Comparison of ENCODE assay signal across 19 cellular contexts in genomic region chr2:101299601-101300000, GRCh38. TPM values are rescaled to one million over a fixed set of nuclear protein-coding genes. Genes with fewer than 3 reads are reported as not detected.
A peak's percentile ranks its signal among the peaks of the same experiment; 100 is the strongest.
DNase-seq lines count a peak whose midpoint lies in the region; ATAC-seq and TF ChIP-seq lines count a peak whose summit lies in the region.
"Had no signal": no experiment of that assay in that cellular context is flagged by ENCODE, and none has a peak within 500 bp of the region (broad histone marks: within the 10 kb centered on the region; RNA-seq: fewer than 3 reads in every experiment).

No MANE protein-coding gene starts in this region.

- no peak overlapping the region for H3K4me3 Mint-ChIP-seq in activated CD4-positive, alpha-beta memory T cell treated with anti-CD3 and anti-CD28 coated beads, Interleukin-2, amount 10 ng/mL, durations not matched to agents 7 days and 5 days
- no peak overlapping the region for H3K4me3 Mint-ChIP-seq in activated CD4-positive, alpha-beta memory T cell treated with anti-CD3 and anti-CD28 coated beads for 36 hours
- H3K4me3 Mint-ChIP-seq in effector memory CD8-positive, alpha-beta T cell: peak overlapping the region; percentile 57 to 69
- H3K4me3 Mint-ChIP-seq: nephron had no signal

- no CpG with 5 or more reads among the region's 6 CpGs for WGBS in IMR-90 (ENCODE audit: extremely low coverage in 2 of 2, insufficient read length in 1 of 2), 2 experiments
- WGBS in psoas muscle, 3 donors: 53 to 75% (median 55%) methylated on average over 6 of the region's 6 CpGs

- no peak overlapping the region for H2AFZ ChIP-seq in IMR-90 (replicated peaks; ENCODE audit: low read length, poor library complexity)

- POLR2A ChIA-PET in activated CD4-positive, alpha-beta memory T cell treated with anti-CD3 and anti-CD28 coated beads, Interleukin-2, amount 10 ng/mL, durations not matched to agents 7 days and 5 days (lab: Charles Lee): interaction anchor here (0.9 to 1.6 kb wide), 3 partner anchors 9 to 47 kb away, joined by 3 to 4 read pairs (median 4); partner anchors contain the start of genes CNOT11 and RNF149
- POLR2A ChIA-PET in activated CD4-positive, alpha-beta memory T cell treated with anti-CD3 and anti-CD28 coated beads for 36 hours (lab: Charles Lee): interaction anchor here (1.4 kb wide), 2 partner anchors 9 to 46 kb away, joined by 6 to 7 read pairs; partner anchors contain the start of gene RNF149
- POLR2A ChIA-PET in IMR-90 (lab: Charles Lee; ENCODE audit: unreplicated experiment): no interaction called here

- no peak for TF ChIP-seq RAD21 in IMR-90 (IDR thresholded peaks at IDR 0.05; ENCODE audit: low read length)

- no peak overlapping the region for H3K4ac ChIP-seq in IMR-90 (ENCODE audit: low read depth, low read length)

- H3K27me3 ChIP-seq in IMR-90 (ENCODE audit: control insufficient read depth, insufficient read depth, low read length): no peaks in the 10 kb centered on the region
- no peaks in the 10 kb centered on the region for H3K27me3 ChIP-seq in psoas muscle (ENCODE audit: insufficient read depth in 3 of 3, low read length in 2 of 3)
- H3K27me3 ChIP-seq: testis had no signal

- no TSS peak for BruUV-seq in IMR-90 (replicated peaks; lab: Mats Ljungman, UMichigan)

- no peaks in the 10 kb centered on the region for H3K9me3 Mint-ChIP-seq in activated CD4-positive, alpha-beta memory T cell treated with anti-CD3 and anti-CD28 coated beads, Interleukin-2, amount 10 ng/mL, durations not matched to agents 7 days and 5 days
- H3K9me3 Mint-ChIP-seq in activated CD4-positive, alpha-beta memory T cell treated with anti-CD3 and anti-CD28 coated beads for 36 hours: no peaks in the 10 kb centered on the region
- no peaks in the 10 kb centered on the region for H3K9me3 Mint-ChIP-seq in effector memory CD8-positive, alpha-beta T cell
- H3K9me3 Mint-ChIP-seq: nephron had no signal

- peaks cover 14% of the 10 kb centered on the region for H3K9me1 ChIP-seq in IMR-90 (ENCODE audit: insufficient read depth, low read length)

- H4K91ac ChIP-seq in IMR-90 (ENCODE audit: insufficient read depth, low read depth, low read length): no peak overlapping the region

- dilution Hi-C loops in IMR-90 (cut with HindIII; ENCODE audit: low sequenced_read_pairs, unreplicated experiment): no loop called here

- in situ Hi-C loops in IMR-90 (cut with MboI; ENCODE audit: low sequenced_read_pairs): no loop called here

- no peak overlapping the region for H2BK5ac ChIP-seq in IMR-90 (ENCODE audit: low read depth, low read length, poor library complexity, severe bottlenecking)

- H3K36me3 ChIP-seq in IMR-90 (ENCODE audit: control insufficient read depth, insufficient read depth, low read length) (peaks cover 3% of the 10 kb centered on the region; the same call in 1 of the 2 replicates), psoas muscle (ENCODE audit: insufficient read depth in 1 of 2, low read depth in 1 of 2) (peaks cover 2 to 19% of the 10 kb centered on the region in 2 donors)

- no peak overlapping the region for H3K56ac ChIP-seq in IMR-90 (ENCODE audit: extremely low read depth, insufficient read depth, low read length)

- H2AK5ac ChIP-seq in IMR-90 (ENCODE audit: low read depth, low read length): no peak overlapping the region

- H2AK9ac ChIP-seq in IMR-90 (replicated peaks; ENCODE audit: low read depth, low read length, poor library complexity): no peak overlapping the region

- H3K27ac ChIP-seq in IMR-90 (ENCODE audit: insufficient read depth, low read length) (no peak overlapping the region), psoas muscle (peak overlapping the region; percentile 55)
- H3K27ac ChIP-seq: testis had no signal

- peaks cover 73% of the 10 kb centered on the region for H3K36me3 Mint-ChIP-seq in activated CD4-positive, alpha-beta memory T cell treated with anti-CD3 and anti-CD28 coated beads, Interleukin-2, amount 10 ng/mL, durations not matched to agents 7 days and 5 days (ENCODE audit: low read depth)
- H3K36me3 Mint-ChIP-seq in activated CD4-positive, alpha-beta memory T cell treated with anti-CD3 and anti-CD28 coated beads for 36 hours: peaks cover 26% of the 10 kb centered on the region
- peaks cover 70% of the 10 kb centered on the region for H3K36me3 Mint-ChIP-seq in effector memory CD8-positive, alpha-beta T cell (ENCODE audit: insufficient read depth)

- intact Hi-C loops in activated CD4-positive, alpha-beta memory T cell treated with anti-CD3 and anti-CD28 coated beads for 36 hours (cut with micrococcal nuclease): no loop called here
- intact Hi-C loops in IMR-90 (cut with micrococcal nuclease) (no loop called here), psoas muscle (cut with DNase I) (no loop called here)

- H3K18ac ChIP-seq in IMR-90 (ENCODE audit: low read depth, low read length): no peak overlapping the region

- H3K9me3 ChIP-seq in IMR-90 (ENCODE audit: control insufficient read depth, insufficient read depth, low read length) (no peaks in the 10 kb centered on the region), psoas muscle (no peaks in the 10 kb centered on the region)
- H3K9me3 ChIP-seq: testis had no signal

- H4K20me1 ChIP-seq in IMR-90 (ENCODE audit: insufficient read depth, low read length): peaks cover 74% of the 10 kb centered on the region

- peaks cover 28 to 88% of the 10 kb centered on the region in 2 experiments for H3K79me1 ChIP-seq in IMR-90 (ENCODE audit: low read depth in 1 of 2, low read length in 2 of 2)

- no peak overlapping the region for H3K9ac ChIP-seq in IMR-90 (ENCODE audit: low read depth, low read length)

- H2BK15ac ChIP-seq in IMR-90 (ENCODE audit: low read depth, low read length): no peak overlapping the region

- TF ChIP-seq CTCF in IMR-90 (conservative IDR thresholded peaks at IDR 0.05; ENCODE audit: low read depth, low read length): no peak
- TF ChIP-seq CTCF in psoas muscle (IDR thresholded peaks at IDR 0.05): no peak

- peaks cover 76% of the 10 kb centered on the region for H3K4me1 Mint-ChIP-seq in activated CD4-positive, alpha-beta memory T cell treated with anti-CD3 and anti-CD28 coated beads, Interleukin-2, amount 10 ng/mL, durations not matched to agents 7 days and 5 days
- peaks cover 84% of the 10 kb centered on the region for H3K4me1 Mint-ChIP-seq in activated CD4-positive, alpha-beta memory T cell treated with anti-CD3 and anti-CD28 coated beads for 36 hours (ENCODE audit: low read depth)
- H3K4me1 Mint-ChIP-seq in effector memory CD8-positive, alpha-beta T cell (ENCODE audit: low read depth in 2 of 2): peaks cover 67 to 90% of the 10 kb centered on the region in 2 donors

- CTCF ChIA-PET in activated CD4-positive, alpha-beta memory T cell treated with anti-CD3 and anti-CD28 coated beads, Interleukin-2, amount 10 ng/mL, durations not matched to agents 7 days and 5 days (lab: Charles Lee): interaction anchor here (1.5 kb wide), 2 partner anchors 23 to 43 kb away, joined by 4 to 5 read pairs; no protein-coding TSS in a partner anchor
- CTCF ChIA-PET in activated CD4-positive, alpha-beta memory T cell treated with anti-CD3 and anti-CD28 coated beads for 36 hours (lab: Charles Lee): interaction anchor here (1.2 to 1.8 kb wide), 4 partner anchors 9 to 88 kb away, joined by 3 to 6 read pairs (median 4); partner anchors contain the start of genes CREG2 and RNF149
- CTCF ChIA-PET in IMR-90 (lab: Yijun Ruan, JAX): no interaction called here

- H3K27me3 Mint-ChIP-seq in activated CD4-positive, alpha-beta memory T cell treated with anti-CD3 and anti-CD28 coated beads, Interleukin-2, amount 10 ng/mL, durations not matched to agents 7 days and 5 days: no peaks in the 10 kb centered on the region
- no peaks in the 10 kb centered on the region for H3K27me3 Mint-ChIP-seq in activated CD4-positive, alpha-beta memory T cell treated with anti-CD3 and anti-CD28 coated beads for 36 hours
- H3K27me3 Mint-ChIP-seq in effector memory CD8-positive, alpha-beta T cell: no peaks in the 10 kb centered on the region

- TF ChIP-seq POLR2A in IMR-90 (IDR thresholded peaks at IDR 0.05; ENCODE audit: low read depth, low read length): no peak

- H4K5ac ChIP-seq in IMR-90 (ENCODE audit: low read depth, low read length): no peak overlapping the region

- peak overlapping the region; percentile 12 for H3K27ac Mint-ChIP-seq in activated CD4-positive, alpha-beta memory T cell treated with anti-CD3 and anti-CD28 coated beads, Interleukin-2, amount 10 ng/mL, durations not matched to agents 7 days and 5 days
- H3K27ac Mint-ChIP-seq in activated CD4-positive, alpha-beta memory T cell treated with anti-CD3 and anti-CD28 coated beads for 36 hours: no peak overlapping the region
- H3K27ac Mint-ChIP-seq in effector memory CD8-positive, alpha-beta T cell: peak overlapping the region; percentile 77 to 81

- no peak overlapping the region; the same call in 1 of the 2 replicates for H2BK120ac ChIP-seq in IMR-90 (ENCODE audit: low read depth, low read length)

- no peak overlapping the region for H3K4me2 ChIP-seq in IMR-90 (ENCODE audit: low read depth, low read length)

- no peak for DNase-seq in activated CD4-positive, alpha-beta memory T cell treated with anti-CD3 and anti-CD28 coated beads, Interleukin-2, amount 10 ng/mL, durations not matched to agents 7 days and 5 days
- DNase-seq in activated CD4-positive, alpha-beta memory T cell treated with anti-CD3 and anti-CD28 coated beads for 36 hours: no peak
- DNase-seq in IMR-90 (no peak), psoas muscle (no peak), NCI-H1417 (lab: John Stamatoyannopoulos, UW) (no peak)
- DNase-seq in effector memory CD8-positive, alpha-beta T cell: no peak
- DNase-seq: activated naive CD4-positive, alpha-beta T cell; DND-41; GOT3; MV-4-11; NCI-H1930; NCI-H446; RPMI8226; small intestine; stimulated activated CD8-positive, alpha-beta memory T cell treated with anti-CD3 and anti-CD28 coated beads, Interleukin-4, amount 100 ng/mL, for 48 hours; testis had no signal

- H3K14ac ChIP-seq in IMR-90 (replicated peaks; ENCODE audit: low read depth, low read length): no peak overlapping the region

- H3K4me3 ChIP-seq in IMR-90 (ENCODE audit: insufficient read depth, low read depth, low read length) (no peak overlapping the region), psoas muscle (peak overlapping the region; percentile 14)
- H3K4me3 ChIP-seq: testis had no signal

- no peak for ATAC-seq in IMR-90 (ENCODE audit: low read depth)
- ATAC-seq in effector memory CD8-positive, alpha-beta T cell (replicated peaks): no peak
- peak in 2 of 4 donors; percentile 25 to 51 for ATAC-seq in psoas muscle
- no peak for ATAC-seq in HG03565 (IDR thresholded peaks at IDR 0.05; ENCODE audit: unreplicated experiment)
- no peak for ATAC-seq in HG03432 (IDR thresholded peaks at IDR 0.05; ENCODE audit: unreplicated experiment)

- 0 out of 2 replicates have a peak overlapping the region, but pooled peaks have one; percentile 10 for H3K23ac ChIP-seq in IMR-90 (ENCODE audit: low read depth, low read length)

- H4K8ac ChIP-seq in IMR-90 (ENCODE audit: low read depth in 2 of 2, low read length in 2 of 2): no peak overlapping the region

- no peak overlapping the region for H2BK20ac ChIP-seq in IMR-90 (ENCODE audit: low read depth, low read length)

- H3K4me1 ChIP-seq in IMR-90 (ENCODE audit: control insufficient read depth, insufficient read depth, low read length): peaks cover 6% of the 10 kb centered on the region
- peaks cover 75% of the 10 kb centered on the region for H3K4me1 ChIP-seq in psoas muscle

RNA-seq across cellular contexts. Expression of gene RNF149, which starts 8.9 kb away (rescaled TPM):
- total RNA-seq in activated CD4-positive, alpha-beta memory T cell treated with anti-CD3 and anti-CD28 coated beads, Interleukin-2, amount 10 ng/mL, durations not matched to agents 7 days and 5 days: 100 to 1,000 TPM; 115 to 116 TPM
- total RNA-seq in activated CD4-positive, alpha-beta memory T cell treated with anti-CD3 and anti-CD28 coated beads for 36 hours: 10 to 100 TPM; 42.1 to 46.9 TPM
- total RNA-seq in IMR-90 (2012; rRNA removed) (18.6 and 26.4 TPM in 2 replicates), psoas muscle (10 to 100 TPM; 13.5 to 23.7 (median 20.0) TPM)
- polyA plus RNA-seq in IMR-90 (2012; rRNA removed) (13.0 and 14.5 TPM in 2 replicates), psoas muscle (10 to 100 TPM; 10.7 to 22.8 (median 11.3) TPM)
- polyA plus RNA-seq in IMR-90 (2012; cell fraction: cytosol; rRNA removed): 6.0 and 11.0 TPM in 2 replicates
- 24.2 and 39.6 TPM in 2 replicates for polyA plus RNA-seq in IMR-90 (2012; cell fraction: nucleus; rRNA removed; ENCODE audit: low replicate concordance)

RNA-seq across cellular contexts. Expression of gene CNOT11, which starts 46.9 kb away (rescaled TPM):
- 10 to 100 TPM; 60.3 to 65.9 TPM for total RNA-seq in activated CD4-positive, alpha-beta memory T cell treated with anti-CD3 and anti-CD28 coated beads, Interleukin-2, amount 10 ng/mL, durations not matched to agents 7 days and 5 days
- 10 to 100 TPM; 54.6 to 56.2 TPM for total RNA-seq in activated CD4-positive, alpha-beta memory T cell treated with anti-CD3 and anti-CD28 coated beads for 36 hours
- total RNA-seq in IMR-90 (2012; rRNA removed) (33.6 and 36.4 TPM in 2 replicates), psoas muscle (10 to 100 TPM; 29.6 to 42.1 (median 34.8) TPM)
- polyA plus RNA-seq in IMR-90 (2012; rRNA removed) (50.3 and 55.8 TPM in 2 replicates), psoas muscle (10 to 100 TPM; 17.1 to 38.0 (median 17.6) TPM)
- 15.6 and 40.7 TPM in 2 replicates for polyA plus RNA-seq in IMR-90 (2012; cell fraction: cytosol; rRNA removed)
- polyA plus RNA-seq in IMR-90 (2012; cell fraction: nucleus; rRNA removed; ENCODE audit: low replicate concordance): 19.1 and 76.4 TPM in 2 replicates

Comparison
In these comparisons a context has a peak if more than half of its experiments do, and no peak if none do; other contexts are left out.
1. H3K4me3 Mint-ChIP-seq: peak in effector memory CD8-positive, alpha-beta T cell (2 of 2); none in activated CD4-positive, alpha-beta memory T cell treated with anti-CD3 and anti-CD28 coated beads, Interleukin-2, amount 10 ng/mL, durations not matched to agents 7 days and 5 days (single experiment) and activated CD4-positive, alpha-beta memory T cell treated with anti-CD3 and anti-CD28 coated beads for 36 hours (single experiment).